19 cellular contexts compared by ENCODE assay signal in the genomic region with DNA sequence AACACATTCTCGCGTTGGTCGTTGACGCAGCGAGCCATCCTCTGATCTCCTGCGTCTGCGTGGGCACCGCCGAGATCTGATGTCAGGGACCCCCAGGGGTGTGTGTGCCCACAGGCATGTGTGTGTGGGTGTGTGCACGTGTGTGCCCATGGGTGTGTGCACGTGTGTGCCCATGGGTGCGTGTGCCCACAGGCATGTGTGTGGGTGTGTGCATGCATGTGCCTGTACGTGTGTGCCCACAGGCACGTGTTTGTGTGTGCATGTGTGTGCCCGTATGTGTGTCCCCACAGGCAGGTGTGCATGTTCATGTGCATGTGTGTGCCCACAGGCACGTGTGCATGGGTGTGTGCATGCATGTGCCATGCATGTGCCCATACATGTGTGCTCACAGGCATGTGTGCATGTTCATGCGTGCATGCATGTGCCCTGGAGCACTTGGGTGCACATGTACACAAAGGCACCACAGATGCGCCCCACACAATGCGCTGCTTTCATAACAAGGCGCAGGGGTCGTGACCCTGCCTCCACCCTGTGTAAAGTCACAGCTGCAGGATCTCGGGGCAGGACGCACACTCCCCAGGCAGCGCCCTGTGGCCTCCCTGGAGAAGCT.
DNase-seq lines count a peak whose midpoint lies in the region; ATAC-seq and TF ChIP-seq lines count a peak whose summit lies in the region.
"Had no signal": no experiment of that assay in that cellular context is flagged by ENCODE, and none has a peak within 500 bp of the region (broad histone marks: within the 10 kb centered on the region; RNA-seq: fewer than 3 reads in every experiment).

No MANE protein-coding gene starts in this region.

- peaks cover 99% of the 10 kb centered on the region for H4K20me1 ChIP-seq in BLaER1

- no peak overlapping the region for H3K4me3 ChIP-seq in BLaER1
- H3K4me3 ChIP-seq: spleen, testis had no signal

- H3K27ac Mint-ChIP-seq in CD4-positive, alpha-beta T cell = peak overlapping the region; percentile 78
- peak overlapping the region; percentile 90 for H3K27ac Mint-ChIP-seq in neural crest cell (ENCODE audit: unreplicated experiment)
- H3K27ac Mint-ChIP-seq in activated T-helper 1 cell treated with anti-CD3 and anti-CD28 coated beads, Interleukin-12 subunit alpha, Interleukin-12 subunit beta, Interleukin-2, Interleukin-4 antibody, amounts not matched to agents 30 ng/mL and 10 ng/mL and 1 ng/mL, durations not matched to agents 14 hours and 24 hours and 36 hours = no peak overlapping the region
- H3K27ac Mint-ChIP-seq in activated T-helper 17 cell treated with anti-CD3 and anti-CD28 coated beads, Interleukin-2, amount 50 U/mL, for 72 hours = no peak overlapping the region
- H3K27ac Mint-ChIP-seq: activated CD4-positive, alpha-beta memory T cell treated with anti-CD3 and anti-CD28 coated beads, Interleukin-2, amount 10 ng/mL, durations not matched to agents 7 days and 5 days; stimulated activated memory B cell treated with anti-CD40 and anti-IgM and Interleukin-4, amounts not matched to agents 10 μg/mL and 1 μg/mL and 100 μg/mL, for 72 hours had no signal

- peaks cover 91% of the 10 kb centered on the region for H3K4me1 ChIP-seq in BLaER1

- H3K9ac ChIP-seq in BLaER1 = no peak overlapping the region

- H3K4me2 ChIP-seq in BLaER1 = peak overlapping the region; percentile 90

- H3K4me3 Mint-ChIP-seq in CD4-positive, alpha-beta T cell = peak overlapping the region; percentile 30
- peak overlapping the region; percentile 68 for H3K4me3 Mint-ChIP-seq in neural crest cell
- H3K4me3 Mint-ChIP-seq in activated T-helper 1 cell treated with anti-CD3 and anti-CD28 coated beads, Interleukin-12 subunit alpha, Interleukin-12 subunit beta, Interleukin-2, Interleukin-4 antibody, amounts not matched to agents 30 ng/mL and 10 ng/mL and 1 ng/mL, durations not matched to agents 14 hours and 24 hours and 36 hours = no peak overlapping the region
- H3K4me3 Mint-ChIP-seq in activated T-helper 17 cell treated with anti-CD3 and anti-CD28 coated beads, Interleukin-2, amount 50 U/mL, for 72 hours = no peak overlapping the region
- H3K4me3 Mint-ChIP-seq: activated CD4-positive, alpha-beta memory T cell treated with anti-CD3 and anti-CD28 coated beads, Interleukin-2, amount 10 ng/mL, durations not matched to agents 7 days and 5 days; stimulated activated memory B cell treated with anti-CD40 and anti-IgM and Interleukin-4, amounts not matched to agents 10 μg/mL and 1 μg/mL and 100 μg/mL, for 72 hours had no signal

- no peaks in the 10 kb centered on the region for H3K27me3 ChIP-seq in BLaER1
- H3K27me3 ChIP-seq in CD4-positive, alpha-beta T cell (ENCODE audit: control insufficient read depth, insufficient read depth, low read length) = no peaks in the 10 kb centered on the region
- H3K27me3 ChIP-seq: spleen, testis had no signal

- peaks cover 38% of the 10 kb centered on the region for H3K36me3 ChIP-seq in BLaER1

- H3K27me3 Mint-ChIP-seq in CD4-positive, alpha-beta T cell = no peaks in the 10 kb centered on the region
- H3K27me3 Mint-ChIP-seq in neural crest cell (ENCODE audit: low read depth) = no peaks in the 10 kb centered on the region
- no peaks in the 10 kb centered on the region for H3K27me3 Mint-ChIP-seq in activated T-helper 1 cell treated with anti-CD3 and anti-CD28 coated beads, Interleukin-12 subunit alpha, Interleukin-12 subunit beta, Interleukin-2, Interleukin-4 antibody, amounts not matched to agents 30 ng/mL and 10 ng/mL and 1 ng/mL, durations not matched to agents 14 hours and 24 hours and 36 hours (ENCODE audit: insufficient read depth)
- H3K27me3 Mint-ChIP-seq in activated T-helper 17 cell treated with anti-CD3 and anti-CD28 coated beads, Interleukin-2, amount 50 U/mL, for 72 hours = no peaks in the 10 kb centered on the region
- H3K27me3 Mint-ChIP-seq: activated CD4-positive, alpha-beta memory T cell treated with anti-CD3 and anti-CD28 coated beads, Interleukin-2, amount 10 ng/mL, durations not matched to agents 7 days and 5 days; CD4-positive, alpha-beta memory T cell; stimulated activated memory B cell treated with anti-CD40 and anti-IgM and Interleukin-4, amounts not matched to agents 10 μg/mL and 1 μg/mL and 100 μg/mL, for 72 hours had no signal

- POLR2A ChIA-PET in CD4-positive, alpha-beta T cell (lab: Charles Lee) = no interaction called here

- peak; percentile 11 for ATAC-seq in CD4-positive, alpha-beta T cell (ENCODE audit: poor library complexity)
- no peak for ATAC-seq in activated T-helper 17 cell treated with anti-CD3 and anti-CD28 coated beads, Interleukin-2, amount 50 U/mL, for 72 hours (replicated peaks)
- ATAC-seq: stimulated activated memory B cell treated with anti-CD40 and anti-IgM and Interleukin-4, amounts not matched to agents 10 μg/mL and 1 μg/mL and 100 μg/mL, for 72 hours had no signal

- peaks cover 64% of the 10 kb centered on the region for H3K4me1 Mint-ChIP-seq in CD4-positive, alpha-beta T cell (ENCODE audit: low read depth)
- H3K4me1 Mint-ChIP-seq in neural crest cell = peaks cover 62% of the 10 kb centered on the region
- H3K4me1 Mint-ChIP-seq in activated T-helper 1 cell treated with anti-CD3 and anti-CD28 coated beads, Interleukin-12 subunit alpha, Interleukin-12 subunit beta, Interleukin-2, Interleukin-4 antibody, amounts not matched to agents 30 ng/mL and 10 ng/mL and 1 ng/mL, durations not matched to agents 14 hours and 24 hours and 36 hours (ENCODE audit: low read depth) = peaks cover 10% of the 10 kb centered on the region
- peaks cover 3% of the 10 kb centered on the region for H3K4me1 Mint-ChIP-seq in activated T-helper 17 cell treated with anti-CD3 and anti-CD28 coated beads, Interleukin-2, amount 50 U/mL, for 72 hours

- intact Hi-C loops in CD4-positive, alpha-beta T cell (cut with DNase I, micrococcal nuclease) = no loop called here
- intact Hi-C loops in activated T-helper 1 cell treated with anti-CD3 and anti-CD28 coated beads, Interleukin-12 subunit alpha, Interleukin-12 subunit beta, Interleukin-2, Interleukin-4 antibody, amounts not matched to agents 30 ng/mL and 10 ng/mL and 1 ng/mL, durations not matched to agents 14 hours and 24 hours and 36 hours (cut with micrococcal nuclease) = no loop called here

- H3K27ac ChIP-seq in BLaER1 = peak overlapping the region; percentile 61; the same call in 1 of the 2 replicates
- H3K27ac ChIP-seq in CD4-positive, alpha-beta T cell (ENCODE audit: low read depth, low read length) = no peak overlapping the region
- peak overlapping the region; percentile 9 for H3K27ac ChIP-seq in caudate nucleus (ENCODE audit: low read depth, low read length)
- H3K27ac ChIP-seq: spleen, testis had no signal

- H3K36me3 Mint-ChIP-seq in CD4-positive, alpha-beta T cell (ENCODE audit: low read depth) = peaks cover 85% of the 10 kb centered on the region
- H3K36me3 Mint-ChIP-seq in neural crest cell (ENCODE audit: low read depth) = peaks cover 3% of the 10 kb centered on the region
- H3K36me3 Mint-ChIP-seq in activated T-helper 1 cell treated with anti-CD3 and anti-CD28 coated beads, Interleukin-12 subunit alpha, Interleukin-12 subunit beta, Interleukin-2, Interleukin-4 antibody, amounts not matched to agents 30 ng/mL and 10 ng/mL and 1 ng/mL, durations not matched to agents 14 hours and 24 hours and 36 hours (ENCODE audit: low read depth) = peaks cover 23% of the 10 kb centered on the region
- H3K36me3 Mint-ChIP-seq in activated T-helper 17 cell treated with anti-CD3 and anti-CD28 coated beads, Interleukin-2, amount 50 U/mL, for 72 hours (ENCODE audit: low read depth) = peaks cover 44% of the 10 kb centered on the region

- TF ChIP-seq CTCF in CD4-positive, alpha-beta T cell (IDR thresholded peaks at IDR 0.05) = no peak
- TF ChIP-seq CTCF in neural crest cell (conservative IDR thresholded peaks at IDR 0.05) = no peak

- CTCF ChIA-PET in CD4-positive, alpha-beta T cell (lab: Charles Lee) = no interaction called here

- H3K9me3 ChIP-seq in BLaER1 = no peaks in the 10 kb centered on the region
- no peaks in the 10 kb centered on the region for H3K9me3 ChIP-seq in CD4-positive, alpha-beta T cell (ENCODE audit: control insufficient read depth, low read length)
- H3K9me3 ChIP-seq: spleen, testis had no signal

- no peaks in the 10 kb centered on the region for H3K9me3 Mint-ChIP-seq in CD4-positive, alpha-beta T cell
- no peaks in the 10 kb centered on the region for H3K9me3 Mint-ChIP-seq in neural crest cell
- H3K9me3 Mint-ChIP-seq in activated T-helper 1 cell treated with anti-CD3 and anti-CD28 coated beads, Interleukin-12 subunit alpha, Interleukin-12 subunit beta, Interleukin-2, Interleukin-4 antibody, amounts not matched to agents 30 ng/mL and 10 ng/mL and 1 ng/mL, durations not matched to agents 14 hours and 24 hours and 36 hours = no peaks in the 10 kb centered on the region
- H3K9me3 Mint-ChIP-seq in activated T-helper 17 cell treated with anti-CD3 and anti-CD28 coated beads, Interleukin-2, amount 50 U/mL, for 72 hours = no peaks in the 10 kb centered on the region
- H3K9me3 Mint-ChIP-seq: activated CD4-positive, alpha-beta memory T cell treated with anti-CD3 and anti-CD28 coated beads, Interleukin-2, amount 10 ng/mL, durations not matched to agents 7 days and 5 days; stimulated activated memory B cell treated with anti-CD40 and anti-IgM and Interleukin-4, amounts not matched to agents 10 μg/mL and 1 μg/mL and 100 μg/mL, for 72 hours had no signal

- DNase-seq in CD4-positive, alpha-beta T cell = no peak
- DNase-seq in caudate nucleus (lab: John Stamatoyannopoulos, UW) = peak in 1 of 61 donors; percentile 31
- DNase-seq in neural crest cell (ENCODE audit: low read depth, low spot score) = peak; percentile 49
- no peak for DNase-seq in activated T-helper 1 cell treated with anti-CD3 and anti-CD28 coated beads, Interleukin-12 subunit alpha, Interleukin-12 subunit beta, Interleukin-2, Interleukin-4 antibody, amounts not matched to agents 30 ng/mL and 10 ng/mL and 1 ng/mL, durations not matched to agents 14 hours and 24 hours and 36 hours (ENCODE audit: low spot score)
- no peak for DNase-seq in SW 1271 (lab: John Stamatoyannopoulos, UW)
- DNase-seq: activated CD4-positive, alpha-beta memory T cell treated with anti-CD3 and anti-CD28 coated beads, Interleukin-2, amount 10 ng/mL, durations not matched to agents 7 days and 5 days; activated naive CD4-positive, alpha-beta T cell treated with Interleukin-2 at 50 U/mL for 16 hours; amniotic stem cell; CD4-positive, alpha-beta memory T cell; glutamatergic neuron; left cardiac atrium; NCI-H2081; retina; spleen; stimulated activated CD4-positive, alpha-beta T cell treated with anti-CD3 and anti-CD28 coated beads, Interleukin-2, amount 100 ng/mL, for 48 hours; testis had no signal

Comparison
In these comparisons a context has a peak if more than half of its experiments do, and no peak if none do; other contexts are left out.
1. H3K27ac Mint-ChIP-seq: peak in CD4-positive, alpha-beta T cell (single experiment) and neural crest cell (single experiment); none in activated T-helper 1 cell treated with anti-CD3 and anti-CD28 coated beads, Interleukin-12 subunit alpha, Interleukin-12 subunit beta, Interleukin-2, Interleukin-4 antibody, amounts not matched to agents 30 ng/mL and 10 ng/mL and 1 ng/mL, durations not matched to agents 14 hours and 24 hours and 36 hours (single experiment) and activated T-helper 17 cell treated with anti-CD3 and anti-CD28 coated beads, Interleukin-2, amount 50 U/mL, for 72 hours (single experiment).
2. H3K4me3 Mint-ChIP-seq: peak in CD4-positive, alpha-beta T cell (single experiment) and neural crest cell (single experiment); none in activated T-helper 1 cell treated with anti-CD3 and anti-CD28 coated beads, Interleukin-12 subunit alpha, Interleukin-12 subunit beta, Interleukin-2, Interleukin-4 antibody, amounts not matched to agents 30 ng/mL and 10 ng/mL and 1 ng/mL, durations not matched to agents 14 hours and 24 hours and 36 hours (single experiment) and activated T-helper 17 cell treated with anti-CD3 and anti-CD28 coated beads, Interleukin-2, amount 50 U/mL, for 72 hours (single experiment).